Comparison of ENCODE assay signal across 9 cellular contexts in genomic region chr10:102400061-102400460, GRCh38. TPM values are rescaled to one million over a fixed set of nuclear protein-coding genes. Genes with fewer than 3 reads are reported as not detected.
DNase-seq lines count a peak whose midpoint lies in the region; ATAC-seq, FAIRE-seq and TF ChIP-seq lines count a peak whose summit lies in the region.
"Had no signal": no experiment of that assay in that cellular context is flagged by ENCODE, and none has a peak within 500 bp of the region (broad histone marks: within the 10 kb centered on the region; RNA-seq: fewer than 3 reads in every experiment).

No MANE protein-coding gene starts in this region.

- H3K79me2 ChIP-seq in K562 (ENCODE audit: control insufficient read depth, insufficient read depth, low read length): peaks cover 7% of the 10 kb centered on the region; the same call in 1 of the 3 replicates

- H3K27ac Mint-ChIP-seq in osteocyte (ENCODE audit: unreplicated experiment): peak overlapping the region; percentile 75
- no peak overlapping the region for H3K27ac Mint-ChIP-seq in nephron progenitor cell

- in situ Hi-C loops in K562 (cut with MboI) (no loop called here), brain microvascular endothelial cell (cut with HindIII; ENCODE audit: low pct_ligation_motif_present, low sequenced_read_pairs) (no loop called here)

- no peak for TF ChIP-seq EP300 in K562 (IDR thresholded peaks at IDR 0.05; ENCODE audit: low read length)

- peaks cover 4% of the 10 kb centered on the region for H3K36me3 Mint-ChIP-seq in osteocyte (ENCODE audit: unreplicated experiment)
- H3K36me3 Mint-ChIP-seq in nephron progenitor cell (ENCODE audit: low read depth): no peaks in the 10 kb centered on the region

- H3K9me1 ChIP-seq in K562 (ENCODE audit: control insufficient read depth, insufficient read depth, low read length): no peaks in the 10 kb centered on the region

- H3K4me3 ChIP-seq in GM06990 (replicated peaks; ENCODE audit: low read depth, low read length) (peak overlapping the region; percentile 95), K562 (no peak overlapping the region), brain microvascular endothelial cell (ENCODE audit: low read depth, low read length) (no peak overlapping the region)

- H3K9ac ChIP-seq in K562 (ENCODE audit: insufficient read depth in 1 of 2, low read depth in 2 of 2, low read length in 2 of 2): peak overlapping the region in 1 of 2 experiments; percentile 91; a peak in 2 of 4 replicates

- peaks cover 53% of the 10 kb centered on the region for H3K36me3 ChIP-seq in GM06990 (ENCODE audit: control insufficient read depth, insufficient read depth, low read length)
- peaks cover 16% of the 10 kb centered on the region; the same call in 1 of the 3 replicates for H3K36me3 ChIP-seq in K562 (ENCODE audit: control insufficient read depth, insufficient read depth, low read length)
- peaks cover 22% of the 10 kb centered on the region for H3K36me3 ChIP-seq in brain microvascular endothelial cell (replicated peaks)

- no TSS peak for BruUV-seq in K562 (replicated peaks; lab: Mats Ljungman, UMichigan)

- no peaks in the 10 kb centered on the region for H4K20me1 ChIP-seq in K562 (replicated peaks; ENCODE audit: control insufficient read depth, insufficient read depth, low read length)

- ATAC-seq in K562 (no peak), HG03457 (IDR thresholded peaks at IDR 0.05; ENCODE audit: unreplicated experiment) (no peak)

- DNase-seq in GM06990 (ENCODE audit: extremely low read depth, insufficient read length): no peak
- DNase-seq in NCI-H128 (lab: John Stamatoyannopoulos, UW; ENCODE audit: unreplicated experiment): peak; percentile 19
- no peak for DNase-seq in K562 (ENCODE audit: extremely low read depth in 1 of 4, low spot score in 3 of 4)
- DNase-seq in osteocyte (ENCODE audit: extremely low spot score, unreplicated experiment): no peak
- DNase-seq in nephron progenitor cell: no peak
- DNase-seq in brain microvascular endothelial cell: no peak
- no peak for DNase-seq in T-helper 9 cell

- CTCF ChIA-PET in K562 (lab: Yijun Ruan, JAX; ENCODE audit: low intra/inter-chr PET ratio): interaction anchor here (2.0 kb wide), 1 partner anchor 170 kb away, joined by 12 read pairs; no protein-coding TSS in a partner anchor

- intact Hi-C loops in K562 (cut with micrococcal nuclease): no loop called here

- H3K4me1 Mint-ChIP-seq in osteocyte (ENCODE audit: unreplicated experiment) (peaks cover 27% of the 10 kb centered on the region), nephron progenitor cell (peaks cover 12% of the 10 kb centered on the region)

- H3K4me2 ChIP-seq in K562 (ENCODE audit: insufficient read depth, low read length): peak overlapping the region; percentile 72

- H3K4me1 ChIP-seq in K562 (replicated peaks in 1 of 2; ENCODE audit: control insufficient read depth in 2 of 2, insufficient read depth in 2 of 2, low read length in 2 of 2): peaks cover 17 to 62% of the 10 kb centered on the region in 2 experiments; a peak in 4 of 5 replicates

- WGBS in K562 (ENCODE audit: insufficient coverage, low coverage, missing lambda C conversion rate): 68% methylated on average over 12 of the region's 18 CpGs

- no peak overlapping the region; the same call in 1 of the 2 replicates for H2AFZ ChIP-seq in K562 (ENCODE audit: low read depth, low read length)

- H3K9me3 Mint-ChIP-seq in osteocyte (ENCODE audit: unreplicated experiment): no peaks in the 10 kb centered on the region
- no peaks in the 10 kb centered on the region for H3K9me3 Mint-ChIP-seq in nephron progenitor cell

- no peak for FAIRE-seq in K562 (lab: Jason Lieb, UNC)

- H3K27me3 Mint-ChIP-seq in osteocyte (ENCODE audit: unreplicated experiment) (no peaks in the 10 kb centered on the region), nephron progenitor cell (ENCODE audit: low read depth, poor library complexity) (no peaks in the 10 kb centered on the region)

- no peak overlapping the region; the same call in 2 of the 3 replicates for H3K27ac ChIP-seq in K562 (ENCODE audit: extremely low read depth, low read depth, low read length)
- H3K27ac ChIP-seq in brain microvascular endothelial cell: no peak overlapping the region

- no peak for TF ChIP-seq POLR2A in K562 (conservative IDR thresholded peaks at IDR 0.05)

- TF ChIP-seq RAD21 in K562 (CRISPR knock-in tag; conservative IDR thresholded peaks at IDR 0.05 in 1 of 2, IDR thresholded peaks at IDR 0.05 in 1 of 2): no peak

- POLR2A ChIA-PET in K562 (lab: Yijun Ruan, JAX): interaction anchor here (0.6 to 1.1 kb wide), 4 partner anchors 156 to 1107 kb away, joined by 3 to 4 read pairs (median 4); no protein-coding TSS in a partner anchor

- H3K4me3 Mint-ChIP-seq in osteocyte (ENCODE audit: unreplicated experiment) (peak overlapping the region; percentile 67), nephron progenitor cell (no peak overlapping the region)

- no peaks in the 10 kb centered on the region for H3K27me3 ChIP-seq in GM06990 (replicated peaks; ENCODE audit: control insufficient read depth, insufficient read depth, low read length)
- no peaks in the 10 kb centered on the region for H3K27me3 ChIP-seq in K562 (ENCODE audit: control insufficient read depth in 2 of 2, insufficient read depth in 2 of 2, low read length in 2 of 2)
- no peaks in the 10 kb centered on the region for H3K27me3 ChIP-seq in brain microvascular endothelial cell (replicated peaks)

- TF ChIP-seq CTCF in GM06990 (IDR thresholded peaks at IDR 0.05; ENCODE audit: insufficient read depth, low read length, poor library complexity, severe bottlenecking) (no peak), K562 (IDR thresholded peaks at IDR 0.05 in 2 of 3, conservative IDR thresholded peaks at IDR 0.05 in 1 of 3; ENCODE audit: insufficient read depth in 2 of 3, low read depth in 1 of 3, low read length in 3 of 3) (no peak), osteocyte (IDR thresholded peaks at IDR 0.05) (no peak), nephron progenitor cell (IDR thresholded peaks at IDR 0.05) (no peak), brain microvascular endothelial cell (IDR thresholded peaks at IDR 0.05; ENCODE audit: low read depth, low read length, missing control alignments) (no peak)

- H3K9me3 ChIP-seq in K562 (replicated peaks; ENCODE audit: control insufficient read depth, insufficient read depth, low read depth, low read length): no peaks in the 10 kb centered on the region

RNA-seq across cellular contexts. Expression of gene NFKB2, which starts 4.6 kb away (rescaled TPM):
- total RNA-seq in K562 (2011; cell fraction: chromatin; rRNA removed; ENCODE audit: low replicate concordance): 20.7 and 56.0 TPM in 2 replicates
- 26.2 and 30.9 TPM in 2 replicates for total RNA-seq in K562 (2011; cell fraction: nucleolus; rRNA removed)
- 16.3 and 26.1 TPM in 2 replicates for total RNA-seq in K562 (2011; cell fraction: nucleoplasm; rRNA removed)
- total RNA-seq in K562 (2014; rRNA removed) (14.7 and 19.3 TPM in 2 replicates), K562 (2014; rRNA removed; fragmentation: Illumina TruSeq; extraction: Trizol) (5.7 and 6.0 TPM in 2 replicates), K562 (2015; rRNA removed; fragmentation: Illumina TruSeq; extraction: Trizol) (4.2 and 5.3 TPM in 2 replicates), K562 (2021) (20.3 and 20.6 TPM in 2 replicates), osteocyte (32.5 and 38.6 TPM in 2 replicates)
- polyA plus RNA-seq in K562 (2011; rRNA removed) (7.9 and 9.7 TPM in 2 replicates), K562 (2014; fragmentation: Illumina TruSeq; extraction: Trizol) (9.4 and 11.4 TPM in 2 replicates), K562 (2014; fragmentation: Nextera tagmentation; extraction: Ambion mirVana) (under 1 TPM; 0.07 to 0.11 TPM), K562 (2014; rRNA removed) (12.2 and 15.3 TPM in 2 replicates)
- polyA plus RNA-seq in K562 (2011; cell fraction: cytosol; rRNA removed): 5.8 and 10.1 TPM in 2 replicates
- polyA plus RNA-seq in K562 (2011; cell fraction: nucleus; rRNA removed): 29.8 and 52.6 TPM in 2 replicates
- 13.9 and 31.5 TPM in 2 replicates for polyA plus RNA-seq in K562 (2012)
- polyA minus RNA-seq in K562 (2011; rRNA and poly(A)+ RNA removed): 4.3 and 4.6 TPM in 2 replicates
- 6.4 and 11.0 TPM in 2 replicates for polyA minus RNA-seq in K562 (2011; cell fraction: cytosol; rRNA and poly(A)+ RNA removed)
- 8.2 and 8.8 TPM in 2 replicates for polyA minus RNA-seq in K562 (2011; cell fraction: nucleus; rRNA and poly(A)+ RNA removed)

RNA-seq across cellular contexts. Expression of gene PSD, which starts 18.5 kb away (rescaled TPM):
- total RNA-seq in K562 (2011; cell fraction: chromatin; rRNA removed; ENCODE audit: low replicate concordance): 2.6 and 10.1 TPM in 2 replicates
- 6.1 and 10.2 TPM in 2 replicates for total RNA-seq in K562 (2011; cell fraction: nucleolus; rRNA removed)
- 3.3 and 4.3 TPM in 2 replicates for total RNA-seq in K562 (2011; cell fraction: nucleoplasm; rRNA removed)
- total RNA-seq in K562 (2014; rRNA removed): 0.54 and 1.1 TPM in 2 replicates
- 0.10 and 0.11 TPM in 2 replicates for total RNA-seq in K562 (2014; rRNA removed; fragmentation: Illumina TruSeq; extraction: Trizol)
- 0.54 and 0.60 TPM in 2 replicates for total RNA-seq in K562 (2015; rRNA removed; fragmentation: Illumina TruSeq; extraction: Trizol)
- 1.5 and 1.7 TPM in 2 replicates for total RNA-seq in K562 (2021)
- 0.89 and 1.6 TPM in 2 replicates for polyA plus RNA-seq in K562 (2011; rRNA removed)
- polyA plus RNA-seq in K562 (2011; cell fraction: cytosol; rRNA removed): 1.2 and 3.0 TPM in 2 replicates
- polyA plus RNA-seq in K562 (2011; cell fraction: nucleus; rRNA removed): 7.0 and 9.6 TPM in 2 replicates
- polyA plus RNA-seq in K562 (2012): 3.4 TPM in 2 replicates
- polyA plus RNA-seq in K562 (2014; fragmentation: Illumina TruSeq; extraction: Trizol): 0.40 and 0.64 TPM in 2 replicates
- not detected for polyA plus RNA-seq in K562 (2014; fragmentation: Nextera tagmentation; extraction: Ambion mirVana)
- polyA plus RNA-seq in K562 (2014; rRNA removed): 0.89 and 1.5 TPM in 2 replicates
- polyA minus RNA-seq in K562 (2011; rRNA and poly(A)+ RNA removed): 0.06 and 0.49 TPM in 2 replicates
- 0.76 and 1.8 TPM in 2 replicates for polyA minus RNA-seq in K562 (2011; cell fraction: cytosol; rRNA and poly(A)+ RNA removed)
- polyA minus RNA-seq in K562 (2011; cell fraction: nucleus; rRNA and poly(A)+ RNA removed): 2.7 and 3.5 TPM in 2 replicates
- total RNA-seq in osteocyte: 0.99 and 1.8 TPM in 2 replicates

RNA-seq across cellular contexts. Expression of gene FBXL15, which starts 20.6 kb away (rescaled TPM):
- 2.1 and 10.9 TPM in 2 replicates for total RNA-seq in K562 (2011; cell fraction: chromatin; rRNA removed; ENCODE audit: low replicate concordance)
- total RNA-seq in K562 (2011; cell fraction: nucleolus; rRNA removed): 16.8 and 21.0 TPM in 2 replicates
- total RNA-seq in K562 (2011; cell fraction: nucleoplasm; rRNA removed): 6.7 and 7.4 TPM in 2 replicates
- total RNA-seq in K562 (2014; rRNA removed): 25.8 and 27.4 TPM in 2 replicates
- total RNA-seq in K562 (2014; rRNA removed; fragmentation: Illumina TruSeq; extraction: Trizol): 0.80 and 1.2 TPM in 2 replicates
- total RNA-seq in K562 (2015; rRNA removed; fragmentation: Illumina TruSeq; extraction: Trizol): 4.1 and 4.5 TPM in 2 replicates
- 19.5 and 25.4 TPM in 2 replicates for total RNA-seq in K562 (2021)
- 3.5 and 5.6 TPM in 2 replicates for polyA plus RNA-seq in K562 (2011; rRNA removed)
- polyA plus RNA-seq in K562 (2011; cell fraction: cytosol; rRNA removed): 10.9 and 32.1 TPM in 2 replicates
- 29.9 and 52.2 TPM in 2 replicates for polyA plus RNA-seq in K562 (2011; cell fraction: nucleus; rRNA removed)
- polyA plus RNA-seq in K562 (2012): 9.6 and 16.4 TPM in 2 replicates
- polyA plus RNA-seq in K562 (2014; fragmentation: Illumina TruSeq; extraction: Trizol): 1.4 and 3.1 TPM in 2 replicates
- polyA plus RNA-seq in K562 (2014; fragmentation: Nextera tagmentation; extraction: Ambion mirVana): under 1 TPM; 0.08 to 0.31 TPM
- 24.0 and 25.9 TPM in 2 replicates for polyA plus RNA-seq in K562 (2014; rRNA removed)
- polyA minus RNA-seq in K562 (2011; rRNA and poly(A)+ RNA removed): 0.49 and 0.72 TPM in 2 replicates
- polyA minus RNA-seq in K562 (2011; cell fraction: cytosol; rRNA and poly(A)+ RNA removed): 2.8 and 7.2 TPM in 2 replicates
- polyA minus RNA-seq in K562 (2011; cell fraction: nucleus; rRNA and poly(A)+ RNA removed): 5.5 and 7.0 TPM in 2 replicates
- 9.8 and 10.5 TPM in 2 replicates for total RNA-seq in osteocyte

RNA-seq across cellular contexts. Expression of gene CUEDC2, which starts 32.3 kb away (rescaled TPM):
- 16.7 and 39.3 TPM in 2 replicates for total RNA-seq in K562 (2011; cell fraction: chromatin; rRNA removed; ENCODE audit: low replicate concordance)
- 30.3 and 31.5 TPM in 2 replicates for total RNA-seq in K562 (2011; cell fraction: nucleolus; rRNA removed)
- 14.4 and 24.2 TPM in 2 replicates for total RNA-seq in K562 (2011; cell fraction: nucleoplasm; rRNA removed)
- total RNA-seq in K562 (2014; rRNA removed) (35.9 and 37.0 TPM in 2 replicates), K562 (2014; rRNA removed; fragmentation: Illumina TruSeq; extraction: Trizol) (13.5 and 17.8 TPM in 2 replicates), K562 (2015; rRNA removed; fragmentation: Illumina TruSeq; extraction: Trizol) (19.9 and 21.0 TPM in 2 replicates), K562 (2021) (36.0 and 40.1 TPM in 2 replicates), osteocyte (81.3 and 82.1 TPM in 2 replicates)
- polyA plus RNA-seq in K562 (2011; rRNA removed) (27.4 and 34.9 TPM in 2 replicates), K562 (2014; fragmentation: Illumina TruSeq; extraction: Trizol) (44.5 and 48.9 TPM in 2 replicates), K562 (2014; fragmentation: Nextera tagmentation; extraction: Ambion mirVana) (10 to 100 TPM in 1 of 2 experiments, 1 to 10 TPM in 1; 8.5 to 17.0 TPM), K562 (2014; rRNA removed) (45.6 and 48.3 TPM in 2 replicates)
- 53.4 and 65.7 TPM in 2 replicates for polyA plus RNA-seq in K562 (2011; cell fraction: cytosol; rRNA removed)
- 66.8 and 81.1 TPM in 2 replicates for polyA plus RNA-seq in K562 (2011; cell fraction: nucleus; rRNA removed)
- 33.8 and 48.3 TPM in 2 replicates for polyA plus RNA-seq in K562 (2012)
- 9.5 TPM in 2 replicates for polyA minus RNA-seq in K562 (2011; rRNA and poly(A)+ RNA removed)
- 22.7 and 24.0 TPM in 2 replicates for polyA minus RNA-seq in K562 (2011; cell fraction: cytosol; rRNA and poly(A)+ RNA removed)
- 7.7 and 8.6 TPM in 2 replicates for polyA minus RNA-seq in K562 (2011; cell fraction: nucleus; rRNA and poly(A)+ RNA removed)

RNA-seq across cellular contexts. Expression of gene C10orf95, which starts 51.3 kb away (rescaled TPM):
- total RNA-seq in K562 (2011; cell fraction: chromatin; rRNA removed; ENCODE audit: low replicate concordance): 0.48 and 0.93 TPM in 2 replicates
- 1.0 and 1.3 TPM in 2 replicates for total RNA-seq in K562 (2011; cell fraction: nucleolus; rRNA removed)
- 1.6 and 1.9 TPM in 2 replicates for total RNA-seq in K562 (2011; cell fraction: nucleoplasm; rRNA removed)
- 0.41 and 0.90 TPM in 2 replicates for total RNA-seq in K562 (2014; rRNA removed)
- not detected in 2 replicates for total RNA-seq in K562 (2014; rRNA removed; fragmentation: Illumina TruSeq; extraction: Trizol)
- 0.26 and 0.29 TPM in 2 replicates for total RNA-seq in K562 (2015; rRNA removed; fragmentation: Illumina TruSeq; extraction: Trizol)
- total RNA-seq in K562 (2021): 0.38 and 0.49 TPM in 2 replicates
- 0.08 and 0.24 TPM in 2 replicates for polyA plus RNA-seq in K562 (2011; rRNA removed)
- polyA plus RNA-seq in K562 (2011; cell fraction: cytosol; rRNA removed): 0.40 and 0.70 TPM in 2 replicates
- polyA plus RNA-seq in K562 (2011; cell fraction: nucleus; rRNA removed): 0.63 and 0.87 TPM in 2 replicates
- 1.9 and 2.0 TPM in 2 replicates for polyA plus RNA-seq in K562 (2012)
- 0.18 and 0.30 TPM in 2 replicates for polyA plus RNA-seq in K562 (2014; fragmentation: Illumina TruSeq; extraction: Trizol)
- under 1 TPM; 0.03 to 0.14 TPM for polyA plus RNA-seq in K562 (2014; fragmentation: Nextera tagmentation; extraction: Ambion mirVana)
- polyA plus RNA-seq in K562 (2014; rRNA removed): 0.16 and 0.35 TPM in 2 replicates
- 0.21 and 0.30 TPM in 2 replicates for polyA minus RNA-seq in K562 (2011; rRNA and poly(A)+ RNA removed)
- polyA minus RNA-seq in K562 (2011; cell fraction: cytosol; rRNA and poly(A)+ RNA removed): not detected in 2 replicates
- polyA minus RNA-seq in K562 (2011; cell fraction: nucleus; rRNA and poly(A)+ RNA removed): 1.2 and 1.5 TPM in 2 replicates
- not detected in 2 replicates for total RNA-seq in osteocyte
- total RNA-seq: lung microvascular endothelial cell had no signal
